ENCODE assay signal across 8 cellular contexts in the genomic region with DNA sequence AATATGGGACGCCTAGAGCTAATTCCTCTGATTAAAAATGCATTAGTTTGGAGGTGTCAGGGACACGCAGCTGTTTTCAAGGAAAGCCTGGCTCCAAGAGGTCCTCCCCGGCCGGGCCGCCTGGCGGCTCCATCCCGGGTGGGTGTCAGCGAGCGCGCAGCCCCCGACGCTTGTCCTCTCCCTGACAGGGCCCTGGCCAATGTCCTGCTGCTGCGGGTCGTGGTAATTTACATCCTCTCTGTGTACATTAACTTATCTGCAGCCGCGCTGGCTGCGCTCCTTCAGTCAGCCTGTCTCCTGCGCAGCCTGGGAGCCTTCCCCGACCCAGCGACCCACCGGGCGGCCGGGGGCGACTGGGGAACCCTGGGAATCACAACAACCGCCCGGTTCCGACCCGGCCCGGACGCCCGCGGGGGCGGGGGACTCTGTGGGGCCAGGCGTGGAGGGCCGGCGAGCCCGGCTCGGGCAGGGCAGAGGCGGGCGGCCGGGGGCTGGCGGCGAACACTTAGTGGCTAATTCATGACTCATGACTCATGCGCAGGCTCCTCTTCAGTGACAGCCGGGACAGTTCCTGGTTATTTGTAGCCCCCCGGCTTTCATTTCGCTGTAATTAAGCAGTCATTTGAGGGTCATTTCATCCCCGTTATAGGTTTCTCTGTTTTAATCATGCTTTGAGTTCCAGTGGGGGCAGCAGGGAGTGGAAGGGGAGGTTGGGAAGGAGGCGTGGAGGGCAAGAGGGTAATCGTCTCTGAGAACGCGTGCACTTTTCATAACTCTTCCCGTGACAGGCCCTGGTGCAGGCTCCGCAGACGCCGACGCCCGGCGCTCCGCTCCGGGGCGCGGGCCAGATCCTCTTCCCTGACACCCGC.
DNase-seq lines count a peak whose midpoint lies in the region; ATAC-seq and TF ChIP-seq lines count a peak whose summit lies in the region.

No MANE protein-coding gene starts in this region.

- no peaks in the 10 kb centered on the region for H3K27me3 ChIP-seq in osteoblast (ENCODE audit: insufficient read depth, low read length)

- H3K36me3 ChIP-seq in osteoblast (ENCODE audit: insufficient read depth, low read length): no peaks in the 10 kb centered on the region

- H4K20me1 ChIP-seq in osteoblast (ENCODE audit: insufficient read depth, low read length): no peaks in the 10 kb centered on the region

- peaks cover 47% of the 10 kb centered on the region for H3K4me1 ChIP-seq in osteoblast (ENCODE audit: insufficient read depth, low read length)

- TF ChIP-seq CTCF in AG10803 (conservative IDR thresholded peaks at IDR 0.05; ENCODE audit: low read length): peak; percentile 45
- TF ChIP-seq CTCF in osteoblast (IDR thresholded peaks at IDR 0.05; ENCODE audit: extremely low read depth, low read depth, low read length): peak; percentile 7

- H3K27ac ChIP-seq in osteoblast (ENCODE audit: low read depth, low read length): peak overlapping the region; percentile 94

- intact Hi-C loops in Right ventricle myocardium inferior (cut with DNase I): loop anchor here (1.0 to 10.0 kb wide), 7 partner anchors 88 to 662 kb away; no protein-coding TSS in a partner anchor

- no peaks in the 10 kb centered on the region for H3K79me2 ChIP-seq in osteoblast (ENCODE audit: insufficient read depth, low read length)

- peak; percentile 66 for DNase-seq in AG10803 (ENCODE audit: low read depth)
- DNase-seq in HuH-7 (ENCODE audit: low spot score): peak; percentile 77
- peak; percentile 51 for DNase-seq in activated CD8-positive, alpha-beta memory T cell treated with anti-CD3 and anti-CD28 coated beads, Interleukin-2, amount 50 U/mL, for 48 hours
- peak; percentile 87 for DNase-seq in Right ventricle myocardium inferior (ENCODE audit: missing footprints)
- DNase-seq in osteoblast (ENCODE audit: insufficient read length, low spot score, missing footprints): peak; percentile 91
- no peak for DNase-seq in RKO (ENCODE audit: low spot score)

- H2AFZ ChIP-seq in osteoblast (ENCODE audit: low read length): peak overlapping the region; percentile 64

- peak overlapping the region; percentile 87 for H3K4me2 ChIP-seq in osteoblast (ENCODE audit: insufficient read depth, low read length)

- ATAC-seq in Right ventricle myocardium inferior: peak; percentile 84
- no peak for ATAC-seq in HG02938 (IDR thresholded peaks at IDR 0.05; ENCODE audit: unreplicated experiment)
- ATAC-seq in GM19463 (IDR thresholded peaks at IDR 0.05; ENCODE audit: unreplicated experiment): no peak

- H3K9me3 ChIP-seq in osteoblast (ENCODE audit: low read depth, low read length): no peaks in the 10 kb centered on the region

- H3K4me3 ChIP-seq in AG10803 (ENCODE audit: low read length): peak overlapping the region; percentile 57
- H3K4me3 ChIP-seq in osteoblast (ENCODE audit: insufficient read depth, low read length): peak overlapping the region; percentile 70
